Comparison of ENCODE assay signal across 35 cellular contexts in the genomic region with DNA sequence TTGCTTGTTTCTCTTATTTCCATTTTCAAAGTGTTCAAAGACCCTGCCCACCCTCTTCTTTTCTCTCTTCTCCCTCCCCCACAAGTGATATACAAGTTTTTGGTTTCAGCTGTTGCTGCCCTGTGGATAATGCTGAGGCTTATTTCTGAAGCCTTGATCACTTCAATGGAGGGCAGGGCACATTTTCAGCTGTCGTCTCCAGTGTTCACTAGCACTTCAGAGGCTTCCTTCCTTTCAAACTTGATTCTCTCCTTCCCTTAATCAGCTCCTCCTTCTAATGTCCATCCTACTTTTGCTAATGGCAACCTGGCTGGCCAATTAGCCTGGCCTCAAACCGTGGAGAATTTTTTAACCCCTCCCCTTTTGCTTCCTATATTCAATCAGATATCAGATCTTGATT.
"Had no signal": no experiment of that assay in that cellular context is flagged by ENCODE, and none has a peak within 500 bp of the region (broad histone marks: within the 10 kb centered on the region; RNA-seq: fewer than 3 reads in every experiment).

No MANE protein-coding gene starts in this region.

- ATAC-seq: activated CD8-positive, alpha-beta memory T cell treated with anti-CD3 and anti-CD28 coated beads, Interleukin-2, amount 10 ng/mL, durations not matched to agents 7 days and 5 days; activated T-helper 17 cell treated with anti-CD3 and anti-CD28 coated beads, Interleukin-2, amount 50 U/mL, for 72 hours; PC-3 had no signal

- H3K27me3 Mint-ChIP-seq: activated naive CD4-positive, alpha-beta T cell treated with anti-CD3 and anti-CD28 coated beads, Interleukin-2, amount 50 U/mL, for 24 hours; activated naive CD8-positive, alpha-beta T cell treated with anti-CD3 and anti-CD28 coated beads, Interleukin-2, amount 10 ng/mL, durations not matched to agents 7 days and 5 days had no signal

- DNase-seq: activated CD4-positive, alpha-beta memory T cell treated with anti-CD3 and anti-CD28 coated beads, Interleukin-2, amount 10 ng/mL, durations not matched to agents 7 days and 5 days; activated CD4-positive, alpha-beta T cell treated with anti-CD3 and anti-CD28 coated beads for 1 hour; activated CD4-positive, alpha-beta T cell treated with anti-CD3 and anti-CD28 coated beads for 48 hours; activated CD4-positive, CD25-positive, alpha-beta regulatory T cell; activated CD8-positive, alpha-beta memory T cell treated with anti-CD3 and anti-CD28 coated beads for 24 hours; activated CD8-positive, alpha-beta memory T cell treated with anti-CD3 and anti-CD28 coated beads, Interleukin-2, amount 10 ng/mL, durations not matched to agents 7 days and 5 days; activated CD8-positive, alpha-beta memory T cell treated with anti-CD3 and anti-CD28 coated beads, Interleukin-2, amount 50 U/mL, for 48 hours; activated effector memory CD4-positive, alpha-beta T cell treated with anti-CD3 and anti-CD28 coated beads, Interleukin-2, amount 50 U/mL, for 16 hours; activated naive CD4-positive, alpha-beta T cell; activated naive CD8-positive, alpha-beta T cell treated with anti-CD3 and anti-CD28 coated beads, Interleukin-2, amount 10 ng/mL, durations not matched to agents 7 days and 5 days; activated T-cell treated with anti-CD3 and anti-CD28 coated beads, Interleukin-2, amount 50 U/mL, for 48 hours; amygdala; Kasumi-1; KBM-7; MM.1S; MV-4-11; NCI-H1092; NCI-H1436 treated with DMSO at 0.1 percent for 48 hours; NCI-H1694 treated with DMSO at 0.1 percent for 48 hours; NCI-H2029; NCI-H345; NCI-H524 treated with DMSO at 0.1 percent for 48 hours; PC-3; Peyer's patch; RPMI8226; WERI-Rb-1 had no signal

- H3K4me3 Mint-ChIP-seq: activated CD4-positive, alpha-beta memory T cell treated with anti-CD3 and anti-CD28 coated beads, Interleukin-2, amount 10 ng/mL, durations not matched to agents 7 days and 5 days; activated CD8-positive, alpha-beta memory T cell treated with anti-CD3 and anti-CD28 coated beads, Interleukin-2, amount 10 ng/mL, durations not matched to agents 7 days and 5 days; activated naive CD4-positive, alpha-beta T cell treated with anti-CD3 and anti-CD28 coated beads, Interleukin-2, amount 50 U/mL, for 24 hours; activated naive CD8-positive, alpha-beta T cell treated with anti-CD3 and anti-CD28 coated beads, Interleukin-2, amount 10 ng/mL, durations not matched to agents 7 days and 5 days; activated T-helper 17 cell treated with anti-CD3 and anti-CD28 coated beads, Interleukin-2, amount 50 U/mL, for 72 hours; central memory CD8-positive, alpha-beta T cell; T-helper 1 cell treated with Interleukin-12 subunit alpha and Interleukin-12 subunit beta and Interleukin-4 antibody, amounts not matched to agents 30 μg/mL and 1 μg/mL, for 36 hours; T-helper 2 cell treated with Interferon-gamma antibody and Interleukin-4, amounts not matched to agents 5 μg/mL and 100 μg/mL, for 36 hours had no signal

- H3K27me3 ChIP-seq: ascending aorta, Peyer's patch had no signal

- H3K36me3 ChIP-seq: ascending aorta, cardiac muscle cell, Peyer's patch, WERI-Rb-1 had no signal

- H3K36me3 Mint-ChIP-seq: activated CD8-positive, alpha-beta memory T cell treated with anti-CD3 and anti-CD28 coated beads, Interleukin-2, amount 10 ng/mL, durations not matched to agents 7 days and 5 days had no signal

- H3K9me3 Mint-ChIP-seq: activated CD4-positive, alpha-beta memory T cell treated with anti-CD3 and anti-CD28 coated beads, Interleukin-2, amount 10 ng/mL, durations not matched to agents 7 days and 5 days; activated T-helper 17 cell treated with anti-CD3 and anti-CD28 coated beads, Interleukin-2, amount 50 U/mL, for 72 hours; central memory CD8-positive, alpha-beta T cell had no signal

- H3K4me1 Mint-ChIP-seq: activated naive CD4-positive, alpha-beta T cell treated with anti-CD3 and anti-CD28 coated beads, Interleukin-2, amount 50 U/mL, for 24 hours; activated T-helper 17 cell treated with anti-CD3 and anti-CD28 coated beads, Interleukin-2, amount 50 U/mL, for 72 hours; central memory CD8-positive, alpha-beta T cell had no signal

- FAIRE-seq: TTC549 had no signal

- H3K4me1 ChIP-seq: ascending aorta, Peyer's patch had no signal

- H3K27ac Mint-ChIP-seq: activated CD4-positive, alpha-beta memory T cell treated with anti-CD3 and anti-CD28 coated beads, Interleukin-2, amount 10 ng/mL, durations not matched to agents 7 days and 5 days; activated CD8-positive, alpha-beta memory T cell treated with anti-CD3 and anti-CD28 coated beads, Interleukin-2, amount 10 ng/mL, durations not matched to agents 7 days and 5 days; activated naive CD4-positive, alpha-beta T cell treated with anti-CD3 and anti-CD28 coated beads, Interleukin-2, amount 50 U/mL, for 24 hours; activated naive CD8-positive, alpha-beta T cell treated with anti-CD3 and anti-CD28 coated beads, Interleukin-2, amount 10 ng/mL, durations not matched to agents 7 days and 5 days; activated T-helper 17 cell treated with anti-CD3 and anti-CD28 coated beads, Interleukin-2, amount 50 U/mL, for 72 hours; T-helper 1 cell treated with Interleukin-12 subunit alpha and Interleukin-12 subunit beta and Interleukin-4 antibody, amounts not matched to agents 30 μg/mL and 1 μg/mL, for 36 hours; T-helper 2 cell treated with Interferon-gamma antibody and Interleukin-4, amounts not matched to agents 5 μg/mL and 100 μg/mL, for 36 hours had no signal

- H3K4me3 ChIP-seq: ascending aorta, cardiac muscle cell, Peyer's patch, SK-N-MC had no signal

- H3K9me3 ChIP-seq: ascending aorta, Peyer's patch had no signal

- H3K27ac ChIP-seq: ascending aorta, cardiac muscle cell, Peyer's patch, SK-N-MC, WERI-Rb-1 had no signal
